ENCODE assay signal across 1 cellular context in genomic region chr20:34713194-34713943, GRCh38.
TF ChIP-seq lines count a peak whose summit lies in the region.

No MANE protein-coding gene starts in this region.

TF ChIP-seq in K562, 482 proteins besides CTCF, POLR2A, EP300 and RAD21 (continued from another document and continues in another):
- TF ChIP-seq ZBTB40 (IDR thresholded peaks at IDR 0.05) (no peak), ZBTB40 (CRISPR knock-in tag; IDR thresholded peaks at IDR 0.05) (no peak), GABPB2 (CRISPR knock-in tag; conservative IDR thresholded peaks at IDR 0.05) (no peak), ZNF175 (CRISPR knock-in tag; IDR thresholded peaks at IDR 0.05; ENCODE audit: low read depth) (peak; percentile 57; the same call in 1 of the 2 replicates), TEAD4 (IDR thresholded peaks at IDR 0.05; ENCODE audit: low read length) (peak; percentile 97), TEAD4 (CRISPR knock-in tag; IDR thresholded peaks at IDR 0.05; ENCODE audit: borderline replicate concordance) (no peak), IFI16 (CRISPR knock-in tag; IDR thresholded peaks at IDR 0.05) (no peak), CBFA2T2 (conservative IDR thresholded peaks at IDR 0.05) (peak; percentile 95), TCF15 (CRISPR knock-in tag; IDR thresholded peaks at IDR 0.05) (no peak), ILK (tag; IDR thresholded peaks at IDR 0.05; ENCODE audit: borderline replicate concordance, low read depth) (no peak), USF1 (CRISPR knock-in tag; IDR thresholded peaks at IDR 0.05) (peak; percentile 80), ZNF239 (CRISPR knock-in tag; IDR thresholded peaks at IDR 0.05) (no peak), ZNF551 (CRISPR knock-in tag; IDR thresholded peaks at IDR 0.05) (no peak), EZH2 (IDR thresholded peaks at IDR 0.05; ENCODE audit: borderline replicate concordance, low read depth, low read length) (no peak), RNF2 (IDR thresholded peaks at IDR 0.05) (peak; percentile 68; the same call in 1 of the 2 replicates), RFX1 (IDR thresholded peaks at IDR 0.05) (no peak), SNIP1 (IDR thresholded peaks at IDR 0.05; ENCODE audit: low read depth) (no peak), TCF7L2 (IDR thresholded peaks at IDR 0.05; ENCODE audit: low read depth, low read length) (no peak), SMAD4 (CRISPR knock-in tag; conservative IDR thresholded peaks at IDR 0.05) (peak; percentile 42; the same call in 1 of the 2 replicates), ZSCAN29 (IDR thresholded peaks at IDR 0.05) (no peak), NKRF (IDR thresholded peaks at IDR 0.05; ENCODE audit: borderline replicate concordance) (no peak), NCOA1 (IDR thresholded peaks at IDR 0.05; ENCODE audit: low read depth) (peak; percentile 80), BMI1 (IDR thresholded peaks at IDR 0.05; ENCODE audit: low read length) (no peak), L3MBTL2 (IDR thresholded peaks at IDR 0.05) (no peak), RBBP5 (IDR thresholded peaks at IDR 0.05; ENCODE audit: borderline replicate concordance, insufficient read depth, low read length, poor library complexity, severe bottlenecking) (no peak), SPI1 (IDR thresholded peaks at IDR 0.05; ENCODE audit: borderline replicate concordance, low read depth, low read length) (peak; percentile 63; the same call in 1 of the 2 replicates), IRF2 (CRISPR knock-in tag; IDR thresholded peaks at IDR 0.05) (no peak), HNRNPH1 (optimal IDR thresholded peaks at IDR 0.05; ENCODE audit: low read depth, low read length) (no peak), KDM1A (IDR thresholded peaks at IDR 0.05) (peak; percentile 88; a peak in 3 of 4 replicates), YY1 (IDR thresholded peaks at IDR 0.05; ENCODE audit: borderline replicate concordance in 1 of 3, control insufficient read depth in 1 of 3, extremely low read depth in 1 of 3, insufficient read depth in 3 of 3, insufficient read length in 1 of 3, insufficient replicate concordance in 2 of 3, low read depth in 1 of 3, low read length in 2 of 3) (no peak), CTBP1 (IDR thresholded peaks at IDR 0.05; ENCODE audit: borderline replicate concordance) (peak; percentile 95), EGR1 (conservative IDR thresholded peaks at IDR 0.05) (no peak), ZBTB26 (CRISPR knock-in tag; IDR thresholded peaks at IDR 0.05) (no peak), SMAD3 (CRISPR knock-in tag; conservative IDR thresholded peaks at IDR 0.05) (0 out of 2 replicates have a peak, but pooled peaks have one; percentile 21), PBX2 (CRISPR knock-in tag; IDR thresholded peaks at IDR 0.05; ENCODE audit: low read depth) (no peak), PBX2 (tag; conservative IDR thresholded peaks at IDR 0.05; ENCODE audit: low read depth) (peak; percentile 59; the same call in 1 of the 2 replicates), RBM39 (optimal IDR thresholded peaks at IDR 0.05; ENCODE audit: low read depth, low read length) (no peak), ZNF75A (CRISPR knock-in tag; IDR thresholded peaks at IDR 0.05) (no peak), NFYB (IDR thresholded peaks at IDR 0.05; ENCODE audit: extremely low read depth, insufficient read length) (no peak), ZBTB1 (CRISPR knock-in tag; IDR thresholded peaks at IDR 0.05; ENCODE audit: borderline replicate concordance, low read depth) (no peak), ZNF280B (CRISPR knock-in tag; IDR thresholded peaks at IDR 0.05) (no peak), MYBL2 (IDR thresholded peaks at IDR 0.05; ENCODE audit: low read depth) (no peak), MYBL2 (CRISPR knock-in tag; IDR thresholded peaks at IDR 0.05; ENCODE audit: borderline replicate concordance) (no peak), JUND (IDR thresholded peaks at IDR 0.05; ENCODE audit: borderline replicate concordance, low read depth, low read length) (peak; percentile 99), JUND (tag; IDR thresholded peaks at IDR 0.05; ENCODE audit: borderline replicate concordance, low read depth, low read length) (peak; percentile 99; the same call in 2 of the 3 replicates), ZNF436 (CRISPR knock-in tag; IDR thresholded peaks at IDR 0.05) (no peak), ZFP36 (IDR thresholded peaks at IDR 0.05; ENCODE audit: low read depth, low read length, partially characterized antibody) (no peak), POLR2H (tag; IDR thresholded peaks at IDR 0.05; ENCODE audit: low read depth) (no peak), ZNF224 (CRISPR knock-in tag; IDR thresholded peaks at IDR 0.05) (no peak), SOX6 (IDR thresholded peaks at IDR 0.05) (peak; percentile 99), MCM5 (IDR thresholded peaks at IDR 0.05; ENCODE audit: low read depth) (no peak), CXXC5 (CRISPR knock-in tag; IDR thresholded peaks at IDR 0.05) (no peak; the same call in 1 of the 2 replicates), MEIS2 (IDR thresholded peaks at IDR 0.05; ENCODE audit: partially characterized antibody) (peak; percentile 81)
